Comparison of ENCODE assay signal across 19 cellular contexts in the genomic region with DNA sequence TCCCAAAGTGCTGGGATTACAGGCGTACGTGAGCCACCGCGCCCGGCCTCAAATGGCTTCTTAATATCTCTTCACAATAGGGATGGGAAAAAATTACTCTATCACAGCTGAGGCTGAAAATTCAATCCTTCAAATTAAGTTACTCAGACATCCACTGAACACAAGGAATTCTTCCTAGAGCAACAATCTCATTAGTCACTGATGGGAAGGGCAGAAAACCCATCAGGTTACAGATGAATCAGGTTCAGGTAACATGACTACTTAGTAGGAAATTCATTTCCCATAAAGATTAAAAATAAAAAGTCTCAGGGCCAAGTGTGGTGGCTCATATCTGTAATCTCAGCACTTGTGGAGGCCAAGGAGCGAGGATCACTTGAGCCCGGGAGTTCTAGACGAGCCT.
DNase-seq lines count a peak whose midpoint lies in the region; FAIRE-seq and TF ChIP-seq lines count a peak whose summit lies in the region.
"Had no signal": no experiment of that assay in that cellular context is flagged by ENCODE, and none has a peak within 500 bp of the region (broad histone marks: within the 10 kb centered on the region; RNA-seq: fewer than 3 reads in every experiment).

No MANE protein-coding gene starts in this region.

- no peak for TF ChIP-seq CTCF in D721Med (IDR thresholded peaks at IDR 0.05; ENCODE audit: insufficient read depth, missing control alignments)

- DNase-seq in NCI-H226 (peak; percentile 77), astrocyte of the hippocampus (ENCODE audit: low read depth, low spot score) (peak; percentile 12), iris pigment epithelial cell (ENCODE audit: low read depth) (peak; percentile 17), D721Med (ENCODE audit: insufficient read length, low spot score) (no peak), 8988T (no peak), DMS153 treated with DMSO at 0.1 percent for 48 hours (lab: John Stamatoyannopoulos, UW; ENCODE audit: unreplicated experiment) (no peak)
- no peak for DNase-seq in stimulated activated CD4-positive, alpha-beta T cell treated with anti-CD3 and anti-CD28 coated beads, Interleukin-12 subunit alpha, Interleukin-12 subunit beta, amount 100 ng/mL, for 4 hours
- DNase-seq: CD4-positive, CD25-positive, alpha-beta regulatory T cell; COR-L47; EL; H9; KG1; NCI-H1048; NCI-H1436 treated with DMSO at 0.1 percent for 48 hours; NCI-H2029; NCI-H446; NCI-H69; SIG-M5 had no signal

- FAIRE-seq in D721Med (lab: Jason Lieb, UNC) = no peak
- FAIRE-seq: GM12878 had no signal

Comparison
In these comparisons a context has a peak if more than half of its experiments do, and no peak if none do; other contexts are left out.
1. DNase-seq: peak in NCI-H226 (single experiment), astrocyte of the hippocampus (single experiment) and iris pigment epithelial cell (single experiment); none in stimulated activated CD4-positive, alpha-beta T cell treated with anti-CD3 and anti-CD28 coated beads, Interleukin-12 subunit alpha, Interleukin-12 subunit beta, amount 100 ng/mL, for 4 hours (single experiment), D721Med (single experiment), 8988T (single experiment) and DMS153 treated with DMSO at 0.1 percent for 48 hours (single experiment).